Comparison of ENCODE assay signal across 8 cellular contexts in the genomic region with DNA sequence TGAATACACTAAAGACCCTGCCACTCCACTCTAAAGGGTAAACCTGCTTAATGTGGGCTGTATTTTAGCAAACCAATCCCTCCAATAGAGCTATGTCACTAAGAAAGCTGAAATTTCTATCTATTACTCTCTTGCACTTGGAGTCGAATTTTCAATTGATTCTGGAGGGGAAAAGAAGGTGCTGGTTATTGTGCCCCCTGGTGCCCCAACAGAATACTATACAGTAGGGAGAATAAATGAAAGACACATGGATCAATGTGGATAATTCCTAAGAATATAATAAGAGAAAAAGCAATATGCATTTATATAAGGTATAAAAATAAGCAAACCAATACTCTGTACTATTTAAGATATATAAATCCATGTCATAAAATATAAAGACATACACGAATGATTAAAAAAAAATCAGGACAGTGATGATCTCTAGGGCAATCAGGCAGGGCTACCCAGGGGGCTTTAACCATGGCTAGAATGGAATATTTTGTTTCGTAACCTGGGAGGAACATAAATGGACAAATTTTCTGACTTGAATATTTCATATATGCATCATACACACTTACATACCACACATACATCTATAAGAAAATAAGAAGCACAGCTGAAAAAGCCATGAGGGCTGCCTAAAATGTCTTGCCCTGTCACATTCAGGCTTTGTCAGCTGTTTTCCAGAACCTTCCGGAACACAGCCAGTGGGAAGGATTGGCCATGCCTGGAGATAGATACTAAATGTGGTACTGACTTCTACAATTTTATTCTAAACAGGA. TPM values are rescaled to one million over a fixed set of nuclear protein-coding genes. Genes with fewer than 3 reads are reported as not detected.
A peak's percentile ranks its signal among the peaks of the same experiment; 100 is the strongest.
DNase-seq lines count a peak whose midpoint lies in the region; ATAC-seq and TF ChIP-seq lines count a peak whose summit lies in the region.

No MANE protein-coding gene starts in this region.

- CTCF ChIA-PET in CD4-positive, alpha-beta memory T cell (lab: Charles Lee; ENCODE audit: partially characterized antibody), result interaction anchor here (1.3 to 1.6 kb wide), 2 partner anchors 12 to 859 kb away, joined by 4 read pairs; no protein-coding TSS in a partner anchor

- DNase-seq in CD4-positive, alpha-beta memory T cell, result peak in 3 of 5 donors; percentile 7 to 16 (median 15)
- DNase-seq in GM20000 (ENCODE audit: low spot score), result peak; percentile 42
- peak in 1 of 2 experiments; percentile 15 for DNase-seq in SJSA1 (ENCODE audit: low read depth in 1 of 2, low spot score in 2 of 2)
- no peak for DNase-seq in heart left ventricle
- no peak for DNase-seq in OCI-M2 (lab: John Stamatoyannopoulos, UW; ENCODE audit: unreplicated experiment)

- no peaks in the 10 kb centered on the region for H3K36me3 Mint-ChIP-seq in CD4-positive, alpha-beta memory T cell

- H3K27ac Mint-ChIP-seq in CD4-positive, alpha-beta memory T cell, result no peak overlapping the region

- peaks cover 15 to 31% (median 21%) of the 10 kb centered on the region in 4 donors for H3K4me1 Mint-ChIP-seq in CD4-positive, alpha-beta memory T cell

- no peak overlapping the region for H3K4me3 Mint-ChIP-seq in CD4-positive, alpha-beta memory T cell

- intact Hi-C loops in CD4-positive, alpha-beta memory T cell (cut with micrococcal nuclease), result loop anchor here (1.0 to 5.0 kb wide), 3 partner anchors 178 to 723 kb away; a partner anchor contains a TSS
- intact Hi-C loops in heart left ventricle (cut with DNase I), result loop anchor here in 4 of 10 donors (1.0 to 5.0 kb wide), 3 partner anchors 858 to 873 kb away; no protein-coding TSS in a partner anchor

- no peak for TF ChIP-seq POLR2A in heart left ventricle (IDR thresholded peaks at IDR 0.05)

- POLR2A ChIA-PET in CD4-positive, alpha-beta memory T cell (lab: Charles Lee; ENCODE audit: partially characterized antibody), result no interaction called here

- 76 to 79% (median 77%) methylated on average over 4 of the region's 4 CpGs for WGBS in heart left ventricle, 4 donors
- 78% methylated on average over 4 of the region's 4 CpGs for WGBS in urinary bladder

- H3K9me3 Mint-ChIP-seq in CD4-positive, alpha-beta memory T cell, result peaks cover 0 to 2% (median 0%) of the 10 kb centered on the region in 8 donors

- TF ChIP-seq CTCF in GM20000 (IDR thresholded peaks at IDR 0.05; ENCODE audit: extremely low read depth, missing control alignments) (peak; percentile 26), heart left ventricle (IDR thresholded peaks at IDR 0.05) (peak; percentile 33 to 68 (median 53))

- ATAC-seq in heart left ventricle (peak in 2 of 4 donors; percentile 39 to 67), HG02852 (IDR thresholded peaks at IDR 0.05; ENCODE audit: unreplicated experiment) (no peak), GM18909 (IDR thresholded peaks at IDR 0.05; ENCODE audit: poor library complexity, unreplicated experiment) (no peak)

- no peaks in the 10 kb centered on the region for H3K27me3 Mint-ChIP-seq in CD4-positive, alpha-beta memory T cell

- H3K27me3 ChIP-seq in CD4-positive, alpha-beta memory T cell (ENCODE audit: insufficient read depth, low read length), result no peaks in the 10 kb centered on the region
- H3K27me3 ChIP-seq in SJSA1 (replicated peaks), result no peaks in the 10 kb centered on the region
- no peaks in the 10 kb centered on the region for H3K27me3 ChIP-seq in heart left ventricle

- H3K36me3 ChIP-seq in CD4-positive, alpha-beta memory T cell (ENCODE audit: insufficient read depth, low read length), result no peaks in the 10 kb centered on the region
- H3K36me3 ChIP-seq in SJSA1 (no peaks in the 10 kb centered on the region), heart left ventricle (no peaks in the 10 kb centered on the region), urinary bladder (ENCODE audit: insufficient read depth) (no peaks in the 10 kb centered on the region)

- H3K4me3 ChIP-seq in CD4-positive, alpha-beta memory T cell (ENCODE audit: low read length in 2 of 2), result no peak overlapping the region
- no peak overlapping the region for H3K4me3 ChIP-seq in SJSA1
- H3K4me3 ChIP-seq in heart left ventricle, result no peak overlapping the region
- no peak overlapping the region for H3K4me3 ChIP-seq in urinary bladder (ENCODE audit: low read depth, low read length)

- peaks cover 22% of the 10 kb centered on the region for H3K4me1 ChIP-seq in CD4-positive, alpha-beta memory T cell (ENCODE audit: insufficient read depth, low read length)
- H3K4me1 ChIP-seq in SJSA1 (replicated peaks) (peaks cover 16% of the 10 kb centered on the region), heart left ventricle (peaks cover 0 to 10% (median 0%) of the 10 kb centered on the region in 12 donors), urinary bladder (ENCODE audit: insufficient read depth) (no peaks in the 10 kb centered on the region)

- no peaks in the 10 kb centered on the region for H3K9me3 ChIP-seq in CD4-positive, alpha-beta memory T cell (ENCODE audit: control insufficient read depth in 1 of 2, low read length in 2 of 2)
- H3K9me3 ChIP-seq in SJSA1 (replicated peaks) (no peaks in the 10 kb centered on the region), heart left ventricle (no peaks in the 10 kb centered on the region)

- H3K27ac ChIP-seq in CD4-positive, alpha-beta memory T cell (ENCODE audit: low read depth, low read length), result no peak overlapping the region
- H3K27ac ChIP-seq in SJSA1 (peak overlapping the region; percentile 57), heart left ventricle (no peak overlapping the region), urinary bladder (ENCODE audit: low read depth) (peak overlapping the region; percentile 10)

RNA-seq across cellular contexts. Expression of a gene that starts 54.4 kb away (rescaled TPM):
- total RNA-seq in CD4-positive, alpha-beta memory T cell, result 1 to 10 TPM; 1.3 to 2.5 TPM
- 1 to 10 TPM in 1 of 2 donors, under 1 TPM in 1; 0.36 to 2.6 TPM for polyA plus RNA-seq in CD4-positive, alpha-beta memory T cell
- total RNA-seq in SJSA1 (2014; rRNA removed; shearing (Covaris generic)), result 5.7 and 12.3 TPM in 2 replicates
- total RNA-seq in heart left ventricle, result 1 to 10 TPM in 8 of 9 donors, under 1 TPM in 1; 0.79 to 4.6 (median 3.3) TPM
- polyA plus RNA-seq in heart left ventricle, result 1 to 10 TPM; 2.0 to 3.3 TPM
- total RNA-seq in urinary bladder, result 14.2 TPM
- polyA plus RNA-seq in urinary bladder, result 6.5 TPM

RNA-seq across cellular contexts. Expression of a gene that starts 55.6 kb away (rescaled TPM):
- 10 to 100 TPM; 54.0 to 58.9 TPM for total RNA-seq in CD4-positive, alpha-beta memory T cell
- polyA plus RNA-seq in CD4-positive, alpha-beta memory T cell, result 10 to 100 TPM; 40.9 to 42.2 TPM
- total RNA-seq in SJSA1 (2014; rRNA removed; shearing (Covaris generic)), result 36.4 and 58.5 TPM in 2 replicates
- total RNA-seq in heart left ventricle (1 to 10 TPM; 1.1 to 9.0 (median 4.1) TPM), urinary bladder (20.5 TPM)
- polyA plus RNA-seq in heart left ventricle (1 to 10 TPM; 1.0 to 5.5 TPM), urinary bladder (6.9 TPM)

Comparison
In these comparisons a context has a peak if more than half of its experiments do, and no peak if none do; other contexts are left out.
1. DNase-seq: peak in CD4-positive, alpha-beta memory T cell (3 of 5) and GM20000 (single experiment); none in heart left ventricle (0 of 5) and OCI-M2 (single experiment).
2. H3K27ac ChIP-seq: peak in SJSA1 (single experiment) and urinary bladder (single experiment); none in CD4-positive, alpha-beta memory T cell (single experiment) and heart left ventricle (0 of 12).